In the genomic region with DNA sequence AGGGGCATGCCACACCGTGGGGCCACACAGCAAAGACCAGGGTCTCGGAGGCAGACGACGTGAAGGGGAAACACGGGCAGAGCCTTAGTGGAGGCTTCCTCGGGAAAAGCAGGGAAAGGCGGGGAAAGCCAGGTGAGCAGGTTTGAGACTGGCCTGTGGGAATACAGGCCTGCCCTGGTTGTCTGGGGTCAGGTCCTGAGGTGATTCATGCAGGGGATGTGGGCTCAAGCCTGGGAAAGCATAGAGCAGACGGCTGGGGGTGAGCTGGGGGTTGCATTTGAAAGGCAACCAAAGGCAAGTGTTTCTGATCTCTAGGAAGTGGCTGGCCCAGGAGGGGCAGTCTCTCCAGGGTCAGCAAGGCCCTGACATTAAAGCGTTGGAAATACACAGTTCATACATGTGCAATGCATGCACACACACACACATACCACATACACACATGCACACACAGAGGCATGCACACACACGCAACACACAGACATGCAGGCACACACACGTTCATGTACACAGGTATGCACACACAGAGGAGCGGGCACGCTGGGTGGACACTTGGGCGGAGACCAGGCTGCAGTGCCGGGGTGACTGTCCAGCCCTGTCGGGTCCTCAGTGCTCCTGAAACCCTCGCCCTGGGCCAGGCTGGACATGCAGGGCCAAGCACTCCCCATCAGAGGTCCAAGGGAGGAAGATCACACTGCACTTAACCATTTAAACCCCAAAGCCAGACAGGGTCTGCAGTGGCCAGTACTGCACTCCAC, we compare ENCODE assay signal across 21 cellular contexts. TPM values are rescaled to one million over a fixed set of nuclear protein-coding genes. Genes with fewer than 3 reads are reported as not detected.
DNase-seq lines count a peak whose midpoint lies in the region; ATAC-seq, FAIRE-seq and TF ChIP-seq lines count a peak whose summit lies in the region.
"Had no signal": no experiment of that assay in that cellular context is flagged by ENCODE, and none has a peak within 500 bp of the region (broad histone marks: within the 10 kb centered on the region; RNA-seq: fewer than 3 reads in every experiment).

No MANE protein-coding gene starts in this region.

- H4K20me1 ChIP-seq in GM23338 (replicated peaks; ENCODE audit: insufficient read depth) = no peaks in the 10 kb centered on the region

- H2BK5ac ChIP-seq in trophoblast cell (ENCODE audit: low read depth, low read length, poor library complexity) = no peak overlapping the region

- H3K27me3 Mint-ChIP-seq in GM23338 (ENCODE audit: insufficient read depth, low read depth, poor library complexity) = peaks cover 6% of the 10 kb centered on the region

- H3K9me3 ChIP-seq in WERI-Rb-1 (ENCODE audit: severe bottlenecking) (no peaks in the 10 kb centered on the region), kidney (ENCODE audit: control insufficient read depth in 1 of 2, low read length in 2 of 2) (no peaks in the 10 kb centered on the region), trophoblast cell (ENCODE audit: insufficient read depth, low read depth, low read length) (no peaks in the 10 kb centered on the region)

- H3K9me2 ChIP-seq in GM23338 (ENCODE audit: insufficient read depth) = no peaks in the 10 kb centered on the region

- H3K14ac ChIP-seq in trophoblast cell (ENCODE audit: low read length) = no peak overlapping the region

- no peak overlapping the region for H3K18ac ChIP-seq in trophoblast cell (ENCODE audit: low read length)

- DNase-seq in GM23338 (ENCODE audit: low spot score) = no peak
- peak; percentile 32 for DNase-seq in WERI-Rb-1
- peak; percentile 49 for DNase-seq in kidney
- DNase-seq in trophoblast cell = no peak
- no peak for DNase-seq in KBM-7
- DNase-seq in effector CD4-positive, alpha-beta T cell = no peak
- DNase-seq: CD8-positive, alpha-beta T cell; DND-41; GM23248; Kasumi-1; NCI-H1694; NCI-H2081; NCI-H2171; NCI-H345; OCI-M1; RPMI8226; SHP77 treated with DMSO at 0.1 percent for 48 hours had no signal

- no peak overlapping the region; the same call in 2 of the 3 replicates for H3K4me3 Mint-ChIP-seq in GM23338
- H3K4me3 Mint-ChIP-seq: CD8-positive, alpha-beta T cell had no signal

- H2BK12ac ChIP-seq in trophoblast cell (ENCODE audit: low read length) = no peak overlapping the region

- TF ChIP-seq CTCF in GM23338 (conservative IDR thresholded peaks at IDR 0.05; ENCODE audit: low read depth in 2 of 2) (no peak), WERI-Rb-1 (IDR thresholded peaks at IDR 0.05; ENCODE audit: low read depth, low read length) (no peak), kidney (IDR thresholded peaks at IDR 0.05; ENCODE audit: borderline replicate concordance, extremely low read depth, insufficient read depth) (no peak)

- intact Hi-C loops in kidney (cut with DNase I) = no loop called here

- H3K27me3 ChIP-seq in GM23338 (ENCODE audit: insufficient read depth) = no peaks in the 10 kb centered on the region
- H3K27me3 ChIP-seq in WERI-Rb-1 (ENCODE audit: insufficient read depth, low read depth, severe bottlenecking) = no peaks in the 10 kb centered on the region
- no peaks in the 10 kb centered on the region for H3K27me3 ChIP-seq in trophoblast cell (ENCODE audit: insufficient read depth, low read length)

- H3K4me1 Mint-ChIP-seq in GM23338 = peaks cover 11% of the 10 kb centered on the region

- H2AFZ ChIP-seq in GM23338 = no peak overlapping the region
- H2AFZ ChIP-seq in trophoblast cell (ENCODE audit: insufficient read depth, low read length, poor library complexity) = no peak overlapping the region
- H2AFZ ChIP-seq: GM23248 had no signal

- no peak overlapping the region for H3K4me3 ChIP-seq in GM23338
- no peak overlapping the region for H3K4me3 ChIP-seq in WERI-Rb-1 (ENCODE audit: low read depth, low read length)
- no peak overlapping the region for H3K4me3 ChIP-seq in kidney (ENCODE audit: low read length in 2 of 2)
- H3K4me3 ChIP-seq in trophoblast cell (ENCODE audit: low read depth, low read length) = peak overlapping the region; percentile 0
- H3K4me3 ChIP-seq: GM12878, GM23248, SK-N-MC had no signal

- no peak overlapping the region for H3K23ac ChIP-seq in trophoblast cell (ENCODE audit: low read length)

- in situ Hi-C loops in KBM-7 (cut with MboI; ENCODE audit: low pct_unique_long_range_greater_than_20kb, low sequenced_read_pairs) = no loop called here

- H2AK5ac ChIP-seq in trophoblast cell (ENCODE audit: low read length) = no peak overlapping the region

- H3K36me3 Mint-ChIP-seq in GM23338 (ENCODE audit: low read depth) = no peaks in the 10 kb centered on the region
- H3K36me3 Mint-ChIP-seq: CD8-positive, alpha-beta T cell had no signal

- no peaks in the 10 kb centered on the region for H3F3A ChIP-seq in GM23338 (replicated peaks; ENCODE audit: low read depth)

- ATAC-seq in GM23338 = peak; percentile 10; the same call in 1 of the 3 replicates
- no peak for ATAC-seq in HG02885 (IDR thresholded peaks at IDR 0.05; ENCODE audit: poor library complexity, unreplicated experiment)
- ATAC-seq: CD8-positive, alpha-beta T cell; GM12878; HCT116 had no signal

- H3K79me2 ChIP-seq in GM23338 (replicated peaks; ENCODE audit: insufficient read depth) = no peaks in the 10 kb centered on the region
- no peaks in the 10 kb centered on the region for H3K79me2 ChIP-seq in trophoblast cell (ENCODE audit: control insufficient read depth, insufficient read depth, low read length, poor library complexity)

- no peak overlapping the region for H4K91ac ChIP-seq in trophoblast cell (ENCODE audit: low read depth, low read length)

- no peaks in the 10 kb centered on the region for H3K79me1 ChIP-seq in trophoblast cell (ENCODE audit: low read length)

- peak overlapping the region; percentile 82; the same call in 1 of the 2 replicates for H3K27ac Mint-ChIP-seq in GM23338
- H3K27ac Mint-ChIP-seq: CD8-positive, alpha-beta T cell had no signal

- no peak overlapping the region for H4K12ac ChIP-seq in trophoblast cell (ENCODE audit: low read depth, low read length)

- no peak for FAIRE-seq in kidney (lab: Jason Lieb, UNC)
- FAIRE-seq: GM12878 had no signal

- WGBS in trophoblast cell (ENCODE audit: extremely low coverage, insufficient coverage, insufficient read length) = no CpG with 5 or more reads among the region's 17 CpGs

- H3K27ac ChIP-seq in GM23338 (ENCODE audit: low read depth) (no peak overlapping the region), WERI-Rb-1 (no peak overlapping the region), kidney (ENCODE audit: low read depth in 2 of 2, low read length in 2 of 2) (no peak overlapping the region), trophoblast cell (ENCODE audit: low read depth, low read length) (no peak overlapping the region)
- H3K27ac ChIP-seq: GM23248, SK-N-MC had no signal

- H3K9ac ChIP-seq in kidney (ENCODE audit: low read length in 2 of 2) (no peak overlapping the region), trophoblast cell (ENCODE audit: low read length) (no peak overlapping the region)
- H3K9ac ChIP-seq: GM23248 had no signal

- no peaks in the 10 kb centered on the region for H3K4me1 ChIP-seq in GM23338 (ENCODE audit: insufficient read depth)
- H3K4me1 ChIP-seq in kidney (ENCODE audit: control insufficient read depth in 1 of 2, insufficient read depth in 1 of 2, low read depth in 1 of 2, low read length in 2 of 2) = no peaks in the 10 kb centered on the region
- peaks cover 9 to 11% of the 10 kb centered on the region in 2 experiments for H3K4me1 ChIP-seq in trophoblast cell (ENCODE audit: control insufficient read depth in 1 of 2, insufficient read depth in 2 of 2, low read length in 2 of 2)

- no peak overlapping the region for H3K4ac ChIP-seq in trophoblast cell (ENCODE audit: low read depth, low read length)

- H4K8ac ChIP-seq in trophoblast cell (ENCODE audit: low read depth, low read length) = no peak overlapping the region

- H3K4me2 ChIP-seq in GM23338 (no peak overlapping the region), trophoblast cell (ENCODE audit: low read length) (no peak overlapping the region)

- H3K36me3 ChIP-seq in GM23338 (ENCODE audit: insufficient read depth) (no peaks in the 10 kb centered on the region), WERI-Rb-1 (no peaks in the 10 kb centered on the region), kidney (ENCODE audit: control insufficient read depth in 1 of 2, insufficient read depth in 2 of 2, low read length in 2 of 2) (no peaks in the 10 kb centered on the region), trophoblast cell (ENCODE audit: control insufficient read depth in 1 of 2, insufficient read depth in 2 of 2, low read length in 2 of 2) (no peaks in the 10 kb centered on the region)

- no peaks in the 10 kb centered on the region for H3K9me3 Mint-ChIP-seq in GM23338
- H3K9me3 Mint-ChIP-seq: CD8-positive, alpha-beta T cell had no signal

- no peak overlapping the region for H2BK120ac ChIP-seq in trophoblast cell (ENCODE audit: insufficient read depth, low read length, poor library complexity)

TF ChIP-seq in GM23338, 12 proteins besides CTCF, POLR2A, EP300 and RAD21 (continues in another document):
- TF ChIP-seq ZNF114 (CRISPR knock-in tag; IDR thresholded peaks at IDR 0.05) (no peak), EZH2 (IDR thresholded peaks at IDR 0.05; ENCODE audit: low read depth, unreplicated experiment) (no peak), CREB1 (CRISPR knock-in tag; IDR thresholded peaks at IDR 0.05; ENCODE audit: low read depth) (no peak), POLR2AphosphoS5 (IDR thresholded peaks at IDR 0.05; ENCODE audit: low read depth) (no peak), NANOG (IDR thresholded peaks at IDR 0.05; ENCODE audit: borderline replicate concordance) (no peak), ETS1 (IDR thresholded peaks at IDR 0.05) (no peak)

RNA-seq across cellular contexts. Expression of gene DPYSL4, which starts 51.8 kb away (rescaled TPM):
- total RNA-seq in GM23338 (2014; rRNA removed; shearing (Covaris generic)) = 23.9 and 24.6 TPM in 2 replicates
- polyA plus RNA-seq in GM23338 (2016; fragmentation: Nextera tagmentation; extraction: Ambion mirVana) (9.7 and 10.6 TPM in 2 replicates), kidney (ENCODE audit: insufficient read depth, low read depth, low replicate concordance) (not detected)
- 0.60 TPM for total RNA-seq in kidney
- 2.4 and 2.8 TPM in 2 replicates for polyA plus RNA-seq in trophoblast cell (2013)

Comparison
In these comparisons a context has a peak if more than half of its experiments do, and no peak if none do; other contexts are left out.
1. DNase-seq: peak in WERI-Rb-1 (single experiment) and kidney (single experiment); none in GM23338 (single experiment), trophoblast cell (0 of 2), KBM-7 (single experiment) and effector CD4-positive, alpha-beta T cell (single experiment).
2. RNA of gene DPYSL4, which starts 51.8 kb away (total RNA-seq): 23.9 to 24.6 TPM in GM23338; 0.60 TPM in kidney (single experiment); every median in the first group is over 10 times any median in the second.